ENCODE assay signal across 26 cellular contexts in the genomic region with DNA sequence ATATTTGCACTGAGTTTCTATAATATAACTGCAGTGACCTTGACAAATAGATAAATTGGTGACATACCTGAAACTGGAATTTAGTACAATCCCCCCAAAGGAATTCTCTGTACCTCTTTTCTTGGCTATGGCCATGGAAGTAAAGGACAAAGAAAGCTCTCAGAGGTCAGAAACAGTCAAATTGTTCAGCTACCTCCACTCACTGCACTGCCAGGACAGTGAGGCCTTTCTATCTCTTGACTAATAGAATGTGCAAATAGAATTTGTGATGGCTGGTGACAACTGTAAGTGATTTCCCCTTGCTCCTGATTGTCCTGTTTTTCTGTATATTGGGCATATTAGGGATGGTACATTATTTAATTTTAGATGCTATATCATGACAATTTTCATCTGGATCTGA.
"Had no signal": no experiment of that assay in that cellular context is flagged by ENCODE, and none has a peak within 500 bp of the region (broad histone marks: within the 10 kb centered on the region; RNA-seq: fewer than 3 reads in every experiment).

No MANE protein-coding gene starts in this region.

- H3K36me3 ChIP-seq: stomach, suprapubic skin, thoracic aorta, thyroid gland, tibial artery, tibial nerve, transverse colon, upper lobe of left lung, upper lobe of right lung, uterus, vagina had no signal

- ATAC-seq: stimulated activated effector memory CD8-positive, alpha-beta T cell treated with anti-CD3 and anti-CD28 coated beads, Interleukin-12 subunit alpha, Interleukin-12 subunit beta, amount 100 ng/mL, for 72 hours; stimulated activated memory B cell treated with anti-CD40 and anti-IgM and Interleukin-4, amounts not matched to agents 10 μg/mL and 1 μg/mL and 100 μg/mL, for 72 hours; stimulated activated naive B cell treated with anti-CD40 and anti-IgM and Interleukin-4, amounts not matched to agents 10 μg/mL and 1 μg/mL and 100 μg/mL, for 72 hours; stimulated activated naive CD8-positive, alpha-beta T cell treated with anti-CD3 and anti-CD28 coated beads, Interleukin-15, amount 100 ng/mL, for 72 hours; stimulated activated naive CD8-positive, alpha-beta T cell treated with anti-CD3 and anti-CD28 coated beads, Interleukin-15, Interleukin-2, amounts not matched to agents 100 U/mL and 50 U/mL, for 24 hours; upper lobe of right lung had no signal

- H3K27me3 ChIP-seq: stomach, suprapubic skin, testis, thyroid gland, tibial artery, tibial nerve, transverse colon, upper lobe of left lung, upper lobe of right lung, uterus, vagina had no signal

- H3K27ac ChIP-seq: stomach, testis, thoracic aorta, thyroid gland, tibial artery, tibial nerve, transverse colon, upper lobe of left lung, upper lobe of right lung, uterus, vagina had no signal

- H3K4me1 ChIP-seq: suprapubic skin, testis, thyroid gland, tibial artery, transverse colon, upper lobe of left lung, upper lobe of right lung, uterus, vagina had no signal

- DNase-seq: stimulated activated CD4-positive, alpha-beta T cell treated with anti-CD3 and anti-CD28 coated beads, Interleukin-2, amount 100 ng/mL, for 48 hours; stimulated activated CD4-positive, alpha-beta T cell treated with anti-CD3 and anti-CD28 coated beads, Interleukin-4, amount 100 ng/mL, for 1 hour; stimulated activated CD4-positive, alpha-beta T cell treated with anti-CD3 and anti-CD28 coated beads, Interleukin-4, amount 100 ng/mL, for 24 hours; stimulated activated CD4-positive, alpha-beta T cell treated with anti-CD3 and anti-CD28 coated beads, Interleukin-4, amount 100 ng/mL, for 4 hours; stimulated activated CD8-positive, alpha-beta memory T cell treated with anti-CD3 and anti-CD28 coated beads, Interleukin-4, amount 100 ng/mL, for 48 hours; stimulated activated naive B cell treated with anti-CD40 and anti-IgM and Interleukin-4, amounts not matched to agents 10 μg/mL and 1 μg/mL and 100 μg/mL, for 72 hours; stimulated activated naive CD4-positive, alpha-beta T cell; stimulated activated naive CD4-positive, alpha-beta T cell treated with Interleukin-2 at 50 U/mL for 16 hours; stimulated activated naive CD8-positive, alpha-beta T cell treated with anti-CD3 and anti-CD28 coated beads, Interleukin-15, amount 100 ng/mL, for 72 hours; stimulated activated naive CD8-positive, alpha-beta T cell treated with anti-CD3 and anti-CD28 coated beads, Interleukin-15, Interleukin-2, amounts not matched to agents 100 U/mL and 50 U/mL, for 24 hours; stomach; substantia nigra; testis; thyroid gland; tibial artery; transverse colon; trophoblast cell; upper lobe of left lung; upper lobe of right lung; uterus had no signal

- H3K4me3 ChIP-seq: stomach, suprapubic skin, testis, thoracic aorta, thyroid gland, tibial artery, tibial nerve, transverse colon, upper lobe of left lung, upper lobe of right lung, uterus, vagina had no signal

- H3K9me3 ChIP-seq: stomach, suprapubic skin, testis, thoracic aorta, thyroid gland, tibial artery, tibial nerve, transverse colon, upper lobe of left lung, upper lobe of right lung, uterus, vagina had no signal
